8 cellular contexts compared by ENCODE assay signal in the genomic region with DNA sequence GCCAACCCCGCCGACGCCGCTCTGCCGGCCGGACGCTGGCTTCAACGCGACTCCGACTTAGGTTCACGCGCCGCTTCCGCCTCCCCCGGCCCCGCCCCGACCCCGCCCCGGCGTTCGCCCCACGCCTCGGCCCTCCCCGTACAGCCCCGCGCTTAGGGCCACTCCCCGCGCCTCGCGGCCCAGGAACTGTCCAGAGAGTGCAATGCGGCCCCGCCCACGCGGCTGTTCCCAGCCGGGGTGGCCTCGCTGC. TPM values are rescaled to one million over a fixed set of nuclear protein-coding genes. Genes with fewer than 3 reads are reported as not detected.
DNase-seq lines count a peak whose midpoint lies in the region; ATAC-seq and TF ChIP-seq lines count a peak whose summit lies in the region.

A gene with protein sequence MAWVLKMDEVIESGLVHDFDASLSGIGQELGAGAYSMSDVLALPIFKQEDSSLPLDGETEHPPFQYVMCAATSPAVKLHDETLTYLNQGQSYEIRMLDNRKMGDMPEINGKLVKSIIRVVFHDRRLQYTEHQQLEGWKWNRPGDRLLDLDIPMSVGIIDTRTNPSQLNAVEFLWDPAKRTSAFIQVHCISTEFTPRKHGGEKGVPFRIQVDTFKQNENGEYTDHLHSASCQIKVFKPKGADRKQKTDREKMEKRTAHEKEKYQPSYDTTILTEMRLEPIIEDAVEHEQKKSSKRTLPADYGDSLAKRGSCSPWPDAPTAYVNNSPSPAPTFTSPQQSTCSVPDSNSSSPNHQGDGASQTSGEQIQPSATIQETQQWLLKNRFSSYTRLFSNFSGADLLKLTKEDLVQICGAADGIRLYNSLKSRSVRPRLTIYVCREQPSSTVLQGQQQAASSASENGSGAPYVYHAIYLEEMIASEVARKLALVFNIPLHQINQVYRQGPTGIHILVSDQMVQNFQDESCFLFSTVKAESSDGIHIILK (minus strand): TSS at position 78 of the 250 bp plus-strand sequence. CDS start 557 bp downstream, outside the sequence.

- peak within 1 kb of the TSS; percentile 98 for H3K9ac ChIP-seq in MM.1S (ENCODE audit: low read length)

- BruUV-seq in MCF 10A (replicated peaks; lab: Mats Ljungman, UMichigan), result no TSS peak

- no peaks in the 10 kb centered on the region for H3K36me3 ChIP-seq in CD8-positive, alpha-beta T cell (ENCODE audit: insufficient read depth, low read length)
- 0 out of 2 replicates have a peak, but pooled peaks cover under 1% of the 10 kb centered on the region for H3K36me3 ChIP-seq in MM.1S (replicated peaks; ENCODE audit: insufficient read depth, low read length)

- peaks cover 38% of the 10 kb centered on the region for H3F3A ChIP-seq in MM.1S (ENCODE audit: insufficient read depth, low read length)

- peaks cover 51% of the 10 kb centered on the region for H3K4me1 Mint-ChIP-seq in CD8-positive, alpha-beta T cell (ENCODE audit: low read depth)
- H3K4me1 Mint-ChIP-seq in MCF 10A (ENCODE audit: insufficient read depth, unreplicated experiment), result peaks cover 14% of the 10 kb centered on the region
- peaks cover 44% of the 10 kb centered on the region for H3K4me1 Mint-ChIP-seq in stimulated activated naive CD8-positive, alpha-beta T cell treated with anti-CD3 and anti-CD28 coated beads, Interleukin-15, amount 100 ng/mL, for 72 hours

- peaks cover 12% of the 10 kb centered on the region for H3K36me3 Mint-ChIP-seq in CD8-positive, alpha-beta T cell
- no peaks in the 10 kb centered on the region for H3K36me3 Mint-ChIP-seq in MCF 10A (ENCODE audit: insufficient read depth, unreplicated experiment)

- no peak for DNase-seq in CD8-positive, alpha-beta T cell
- DNase-seq in MM.1S, result no peak
- no peak for DNase-seq in MCF 10A (ENCODE audit: unreplicated experiment)
- peak in 1 of 2 donors; percentile 99 for DNase-seq in left colon
- DNase-seq in stimulated activated naive CD8-positive, alpha-beta T cell treated with anti-CD3 and anti-CD28 coated beads, Interleukin-15, amount 100 ng/mL, for 72 hours, result no peak
- DNase-seq in NCI-H69 (lab: John Stamatoyannopoulos, UW), result no peak
- no peak for DNase-seq in SIG-M5 treated with dmso at 0.1 percent for 504 hours (lab: John Stamatoyannopoulos, UW; ENCODE audit: unreplicated experiment)
- no peak for DNase-seq in effector CD8-positive, alpha-beta T cell (lab: John Stamatoyannopoulos, UW)

- ATAC-seq in CD8-positive, alpha-beta T cell, result no peak
- peak; percentile 84 for ATAC-seq in left colon
- peak; percentile 88 for ATAC-seq in stimulated activated naive CD8-positive, alpha-beta T cell treated with anti-CD3 and anti-CD28 coated beads, Interleukin-15, amount 100 ng/mL, for 72 hours

- peak within 1 kb of the TSS; percentile 81 for H3K4me3 ChIP-seq in CD8-positive, alpha-beta T cell (ENCODE audit: low read depth, low read length)
- H3K4me3 ChIP-seq in MM.1S (ENCODE audit: low read length), result peak within 1 kb of the TSS; percentile 100

- peak within 1 kb of the TSS; percentile 100 for H3K27ac Mint-ChIP-seq in CD8-positive, alpha-beta T cell
- H3K27ac Mint-ChIP-seq in MCF 10A (ENCODE audit: low read depth, unreplicated experiment), result peak within 1 kb of the TSS; percentile 99
- H3K27ac Mint-ChIP-seq in stimulated activated naive CD8-positive, alpha-beta T cell treated with anti-CD3 and anti-CD28 coated beads, Interleukin-15, amount 100 ng/mL, for 72 hours, result peak within 1 kb of the TSS; percentile 100

- peaks cover 46% of the 10 kb centered on the region for H3K79me2 ChIP-seq in MM.1S (ENCODE audit: low read length)

- H3K27ac ChIP-seq in CD8-positive, alpha-beta T cell (ENCODE audit: low read depth, low read length), result peak within 1 kb of the TSS; percentile 96
- peak within 1 kb of the TSS; percentile 99 for H3K27ac ChIP-seq in MM.1S (ENCODE audit: low read length)

- peak within 1 kb of the TSS; percentile 98 for H2AFZ ChIP-seq in MM.1S (ENCODE audit: low read length)

- peaks cover 4% of the 10 kb centered on the region for H4K20me1 ChIP-seq in MM.1S (ENCODE audit: insufficient read depth, low read length)

- peak within 1 kb of the TSS; percentile 100 for H3K4me3 Mint-ChIP-seq in CD8-positive, alpha-beta T cell
- peak within 1 kb of the TSS; percentile 99 for H3K4me3 Mint-ChIP-seq in MCF 10A (ENCODE audit: unreplicated experiment)
- H3K4me3 Mint-ChIP-seq in stimulated activated naive CD8-positive, alpha-beta T cell treated with anti-CD3 and anti-CD28 coated beads, Interleukin-15, amount 100 ng/mL, for 72 hours, result peak within 1 kb of the TSS; percentile 100

- intact Hi-C loops in CD8-positive, alpha-beta T cell (cut with DNase I, micrococcal nuclease), result loop anchor here (1.0 to 5.0 kb wide), 7 partner anchors 357 to 1333 kb away; a partner anchor contains a TSS
- intact Hi-C loops in MCF 10A (cut with micrococcal nuclease), result loop anchor here (1.0 kb wide), 1 partner anchor 277 kb away; no protein-coding TSS in a partner anchor
- intact Hi-C loops in left colon (cut with DNase I, micrococcal nuclease), result no loop called here

- no peaks in the 10 kb centered on the region for H3K27me3 ChIP-seq in CD8-positive, alpha-beta T cell (ENCODE audit: insufficient read depth, low read length)
- H3K27me3 ChIP-seq in MM.1S (replicated peaks; ENCODE audit: insufficient read depth, low read length), result no peaks in the 10 kb centered on the region

- H3K9me2 ChIP-seq in MM.1S (replicated peaks; ENCODE audit: insufficient read depth, low read length), result no peaks in the 10 kb centered on the region

- no peaks in the 10 kb centered on the region for H3K9me3 ChIP-seq in CD8-positive, alpha-beta T cell (ENCODE audit: low read length)
- no peaks in the 10 kb centered on the region for H3K9me3 ChIP-seq in MM.1S (replicated peaks; ENCODE audit: insufficient read depth, low read length)

- no peaks in the 10 kb centered on the region for H3K27me3 Mint-ChIP-seq in CD8-positive, alpha-beta T cell (ENCODE audit: low read depth)
- no peaks in the 10 kb centered on the region for H3K27me3 Mint-ChIP-seq in MCF 10A (ENCODE audit: insufficient read depth, unreplicated experiment)
- no peaks in the 10 kb centered on the region for H3K27me3 Mint-ChIP-seq in stimulated activated naive CD8-positive, alpha-beta T cell treated with anti-CD3 and anti-CD28 coated beads, Interleukin-15, amount 100 ng/mL, for 72 hours

- no peaks in the 10 kb centered on the region for H3K9me3 Mint-ChIP-seq in CD8-positive, alpha-beta T cell
- H3K9me3 Mint-ChIP-seq in MCF 10A (ENCODE audit: unreplicated experiment), result no peaks in the 10 kb centered on the region
- H3K9me3 Mint-ChIP-seq in stimulated activated naive CD8-positive, alpha-beta T cell treated with anti-CD3 and anti-CD28 coated beads, Interleukin-15, amount 100 ng/mL, for 72 hours, result no peaks in the 10 kb centered on the region

- H3K4me1 ChIP-seq in CD8-positive, alpha-beta T cell (ENCODE audit: insufficient read depth, low read length), result peaks cover 37% of the 10 kb centered on the region
- peaks cover 11% of the 10 kb centered on the region for H3K4me1 ChIP-seq in MM.1S (ENCODE audit: low read length)

- no peak for TF ChIP-seq CTCF in CD8-positive, alpha-beta T cell (IDR thresholded peaks at IDR 0.05)
- TF ChIP-seq CTCF in MM.1S (IDR thresholded peaks at IDR 0.05; ENCODE audit: low read length), result no peak
- no peak for TF ChIP-seq CTCF in MCF 10A (IDR thresholded peaks at IDR 0.05; ENCODE audit: unreplicated experiment)

- H3K4me2 ChIP-seq in MM.1S (ENCODE audit: low read depth, low read length), result peak within 1 kb of the TSS; percentile 75

- POLR2A ChIA-PET in CD8-positive, alpha-beta T cell (lab: Charles Lee), result interaction anchor here (0.9 to 1.9 kb wide), 9 partner anchors 10 to 358 kb away, joined by 3 to 17 read pairs (median 5); a partner anchor contains a TSS
- POLR2A ChIA-PET in MCF 10A (lab: Yijun Ruan, JAX), result interaction anchor here (0.6 to 7.0 kb wide), 31 partner anchors 12 to 938 kb away, joined by 3 to 135 read pairs (median 4); a partner anchor contains a TSS

- CTCF ChIA-PET in CD8-positive, alpha-beta T cell (lab: Charles Lee), result interaction anchor here (0.9 to 1.8 kb wide), 3 partner anchors 10 to 359 kb away, joined by 3 to 8 read pairs (median 4); a partner anchor contains a TSS
- CTCF ChIA-PET in MCF 10A (lab: Yijun Ruan, JAX), result interaction anchor here (0.7 to 1.3 kb wide), 4 partner anchors 11 to 44 kb away, joined by 3 to 5 read pairs (median 4); no protein-coding TSS in a partner anchor

RNA-seq across cellular contexts. Expression of the gene that starts here (rescaled TPM):
- total RNA-seq in CD8-positive, alpha-beta T cell, result 10 to 100 TPM; 54.4 to 55.9 TPM
- total RNA-seq in MCF 10A (2022), result 55.6 and 72.6 TPM in 2 replicates
- total RNA-seq in left colon, result 10 to 100 TPM; 56.5 to 66.8 TPM

Comparison
In these comparisons a context has a peak if more than half of its experiments do, and no peak if none do; other contexts are left out.
1. intact Hi-C loops: an anchor here in CD8-positive, alpha-beta T cell (1.0 to 5.0 kb wide) and MCF 10A (1.0 kb wide); none called in left colon.